Comparison of ENCODE assay signal across 14 cellular contexts in genomic region chr11:76798202-76798581, GRCh38. TPM values are rescaled to one million over a fixed set of nuclear protein-coding genes. Genes with fewer than 3 reads are reported as not detected.
DNase-seq lines count a peak whose midpoint lies in the region; ATAC-seq, FAIRE-seq and TF ChIP-seq lines count a peak whose summit lies in the region.
"Had no signal": no experiment of that assay in that cellular context is flagged by ENCODE, and none has a peak within 500 bp of the region (broad histone marks: within the 10 kb centered on the region; RNA-seq: fewer than 3 reads in every experiment).

No MANE protein-coding gene starts in this region.

- no peak for FAIRE-seq in A549 (lab: Jason Lieb, UNC)

- H3K4me1 ChIP-seq in A549 (peaks cover 100% of the 10 kb centered on the region), tibial artery (peaks cover 0 to 61% (median 25%) of the 10 kb centered on the region in 4 donors), left lung (peaks cover 1 to 23% of the 10 kb centered on the region in 2 donors)

- H3K36me3 ChIP-seq in tibial artery = peaks cover 10 to 31% (median 18%) of the 10 kb centered on the region in 3 donors
- H3K36me3 ChIP-seq in left lung = peaks cover 0 to 10% of the 10 kb centered on the region in 2 donors

- peak in 1 of 2 experiments; percentile 1; a peak in 2 of 6 replicates for ATAC-seq in A549
- peak; percentile 0 for ATAC-seq in sciatic nerve
- no peak for ATAC-seq in left lung

- no peak for DNase-seq in A549 (ENCODE audit: low read depth in 1 of 2, low spot score in 1 of 2)
- no peak for DNase-seq in RWPE1 (ENCODE audit: low spot score)
- peak; percentile 5 for DNase-seq in iPS-NIHi7 (ENCODE audit: extremely low spot score)
- no peak for DNase-seq in sciatic nerve (ENCODE audit: low spot score)
- DNase-seq in tibial artery = no peak
- DNase-seq in NCI-H774 (lab: John Stamatoyannopoulos, UW) = no peak
- DNase-seq in left lung = no peak
- DNase-seq in stimulated activated CD4-positive, alpha-beta T cell treated with anti-CD3 and anti-CD28 coated beads, Interleukin-4, amount 100 ng/mL, for 1 hour = no peak
- DNase-seq: DMS 273 treated with DMSO at 0.1 percent for 48 hours, dorsolateral prefrontal cortex, NCI-H187 treated with DMSO at 0.1 percent for 48 hours, NCI-H524 treated with DMSO at 0.1 percent for 48 hours, nucleus accumbens, SK-N-SH had no signal

- CTCF ChIA-PET in A549 (lab: Yijun Ruan, JAX) = interaction anchor here (0.7 to 9.2 kb wide), 22 partner anchors 12 to 121 kb away, joined by 3 to 207 read pairs (median 6); no protein-coding TSS in a partner anchor
- CTCF ChIA-PET in RWPE1 (lab: Yijun Ruan, JAX) = interaction anchor here (0.9 to 2.9 kb wide), 6 partner anchors 10 to 121 kb away, joined by 3 to 30 read pairs (median 4); no protein-coding TSS in a partner anchor

- H3K27ac ChIP-seq in A549 (peak overlapping the region; percentile 85 to 98), RWPE1 (peak overlapping the region; percentile 93), tibial artery (peak overlapping the region in 1 of 2 donors; percentile 63), left lung (no peak overlapping the region)

- intact Hi-C loops in sciatic nerve (cut with DNase I) (loop anchor here (1.0 to 5.0 kb wide), 2 partner anchors 64 to 1599 kb away; no protein-coding TSS in a partner anchor), tibial artery (cut with DNase I; ENCODE audit: low total_unique reads) (loop anchor here (2.0 kb wide), 1 partner anchor 63 kb away; no protein-coding TSS in a partner anchor), left lung (cut with DNase I) (loop anchor here in 1 of 2 donors (5.0 kb wide), 1 partner anchor 61 kb away; no protein-coding TSS in a partner anchor)

- H3K27me3 ChIP-seq in tibial artery (no peaks in the 10 kb centered on the region), left lung (no peaks in the 10 kb centered on the region)
- H3K27me3 ChIP-seq: dorsolateral prefrontal cortex had no signal

- no peak for TF ChIP-seq EP300 in A549 (IDR thresholded peaks at IDR 0.05)

- H3K4me2 ChIP-seq in A549 = peak overlapping the region; percentile 92

- H3K9me3 ChIP-seq in A549 (no peaks in the 10 kb centered on the region), tibial artery (no peaks in the 10 kb centered on the region), left lung (no peaks in the 10 kb centered on the region)
- H3K9me3 ChIP-seq: SK-N-SH had no signal

- no peak for TF ChIP-seq RAD21 in A549 (conservative IDR thresholded peaks at IDR 0.05 in 1 of 2, IDR thresholded peaks at IDR 0.05 in 1 of 2)

- H3K4me3 ChIP-seq in A549 (peak overlapping the region; percentile 11; the same call in 2 of the 3 replicates), tibial artery (no peak overlapping the region), left lung (no peak overlapping the region)

- 78% methylated on average over 5 of the region's 5 CpGs for WGBS in A549 (ENCODE audit: missing lambda C conversion rate)

- TF ChIP-seq CTCF in A549 (IDR thresholded peaks at IDR 0.05) (no peak), RWPE1 (conservative IDR thresholded peaks at IDR 0.05; ENCODE audit: low read depth) (no peak), tibial artery (IDR thresholded peaks at IDR 0.05) (no peak), left lung (IDR thresholded peaks at IDR 0.05) (no peak)

- POLR2A ChIA-PET in A549 (lab: Yijun Ruan, JAX) = interaction anchor here (0.6 to 3.3 kb wide), 5 partner anchors 13 to 30 kb away, joined by 4 to 21 read pairs (median 6); partner anchors contain the start of gene TSKU
- POLR2A ChIA-PET in RWPE1 (lab: Yijun Ruan, JAX; ENCODE audit: low non-redundant PET) = no interaction called here

- no peak for TF ChIP-seq POLR2A in A549 (IDR thresholded peaks at IDR 0.05; ENCODE audit: low read length)

TF ChIP-seq in A549, 52 proteins besides CTCF, POLR2A, EP300 and RAD21:
- TF ChIP-seq RFX5 (IDR thresholded peaks at IDR 0.05) = no peak
- TF ChIP-seq POLR2AphosphoS2 (conservative IDR thresholded peaks at IDR 0.05; ENCODE audit: low read length) = 0 out of 2 replicates have a peak, but pooled peaks have one; percentile 18
- no peak for TF ChIP-seq HOXB5 (CRISPR knock-in tag; IDR thresholded peaks at IDR 0.05)
- no peak for TF ChIP-seq CHD4 (IDR thresholded peaks at IDR 0.05; ENCODE audit: borderline replicate concordance)
- TF ChIP-seq EHF (CRISPR knock-in tag; IDR thresholded peaks at IDR 0.05) = no peak
- no peak for TF ChIP-seq NR3C1 (IDR thresholded peaks at IDR 0.05)

RNA-seq across cellular contexts. Expression of gene TSKU, which starts 15.0 kb away (rescaled TPM):
- polyA plus RNA-seq in A549 (2011; rRNA removed) (164 and 188 TPM in 2 replicates), A549 (2017; fragmentation: RNase III; extraction: RNeasy Plus Mini Kit Qiagen cat#74134 plus additional on column Dnase treatment) (145 to 171 TPM (median 164 TPM) in 3 replicates)
- polyA plus RNA-seq in A549 (2012; cell fraction: cytosol; rRNA removed) = 177 and 263 TPM in 2 replicates
- 271 and 323 TPM in 2 replicates for polyA plus RNA-seq in A549 (2012; cell fraction: nucleus; rRNA removed)
- polyA minus RNA-seq in A549 (2011; rRNA and poly(A)+ RNA removed) = 186 and 192 TPM in 2 replicates
- total RNA-seq in sciatic nerve (48.8 TPM), left lung (10 to 100 TPM; 12.7 to 15.4 TPM)

Comparison
In these comparisons a context has a peak if more than half of its experiments do, and no peak if none do; other contexts are left out.
1. H3K27ac ChIP-seq: peak in A549 (2 of 2) and RWPE1 (single experiment); none in left lung (0 of 2).